Comparison of ENCODE assay signal across 27 cellular contexts in the genomic region with DNA sequence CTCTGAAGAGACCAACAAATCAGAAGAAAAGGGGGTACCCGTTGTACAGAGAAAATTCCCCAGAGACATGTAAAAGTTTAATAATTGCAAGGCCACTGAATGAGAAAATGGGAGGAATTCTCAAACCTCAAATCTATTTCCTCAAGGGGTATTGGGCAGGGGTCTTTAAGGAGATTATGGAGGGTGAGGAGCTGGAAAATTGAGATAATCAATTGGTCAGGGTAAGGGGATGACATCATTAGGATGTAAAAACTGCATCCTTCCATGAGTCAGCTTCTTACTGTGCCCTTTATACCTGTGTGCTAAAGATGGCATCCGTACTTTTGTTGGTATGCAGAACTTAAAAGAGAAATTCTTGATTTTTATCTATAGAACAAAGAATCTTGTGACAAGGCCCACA.
"Had no signal": no experiment of that assay in that cellular context is flagged by ENCODE, and none has a peak within 500 bp of the region (broad histone marks: within the 10 kb centered on the region; RNA-seq: fewer than 3 reads in every experiment).

No MANE protein-coding gene starts in this region.

- H3K4me1 ChIP-seq: stomach, suprapubic skin, testis, thyroid gland, tibial artery, tibial nerve, transverse colon, upper lobe of left lung, upper lobe of right lung, vagina had no signal

- H3K27ac ChIP-seq: stomach, suprapubic skin, testis, thoracic aorta, thyroid gland, tibial artery, tibial nerve, transverse colon, upper lobe of left lung, upper lobe of right lung, uterus, vagina had no signal

- H3K4me3 ChIP-seq: stomach, suprapubic skin, testis, thoracic aorta, thyroid gland, tibial artery, tibial nerve, transverse colon, upper lobe of left lung, upper lobe of right lung, uterus, vagina had no signal

- H3K27me3 ChIP-seq: stomach, suprapubic skin, testis, thyroid gland, tibial artery, tibial nerve, transverse colon, upper lobe of left lung, upper lobe of right lung, uterus, vagina had no signal

- FAIRE-seq: urothelium cell line had no signal

- H3K36me3 ChIP-seq: stomach, suprapubic skin, thoracic aorta, thyroid gland, tibial artery, tibial nerve, transverse colon, upper lobe of left lung, upper lobe of right lung, uterus, vagina had no signal

- DNase-seq: stimulated activated CD4-positive, alpha-beta T cell treated with anti-CD3 and anti-CD28 coated beads, Interleukin-2, amount 100 ng/mL, for 48 hours; stimulated activated CD4-positive, alpha-beta T cell treated with anti-CD3 and anti-CD28 coated beads, Interleukin-4, amount 100 ng/mL, for 1 hour; stimulated activated CD4-positive, alpha-beta T cell treated with anti-CD3 and anti-CD28 coated beads, Interleukin-4, amount 100 ng/mL, for 24 hours; stimulated activated CD4-positive, alpha-beta T cell treated with anti-CD3 and anti-CD28 coated beads, Interleukin-4, amount 100 ng/mL, for 4 hours; stimulated activated CD8-positive, alpha-beta memory T cell treated with anti-CD3 and anti-CD28 coated beads, Interleukin-4, amount 100 ng/mL, for 48 hours; stimulated activated naive B cell treated with anti-CD40 and anti-IgM and Interleukin-4, amounts not matched to agents 10 μg/mL and 1 μg/mL and 100 μg/mL, for 72 hours; stimulated activated naive CD4-positive, alpha-beta T cell; stimulated activated naive CD4-positive, alpha-beta T cell treated with Interleukin-2 at 50 U/mL for 16 hours; stimulated activated naive CD8-positive, alpha-beta T cell treated with anti-CD3 and anti-CD28 coated beads, Interleukin-15, amount 100 ng/mL, for 72 hours; stimulated activated naive CD8-positive, alpha-beta T cell treated with anti-CD3 and anti-CD28 coated beads, Interleukin-15, Interleukin-2, amounts not matched to agents 100 U/mL and 50 U/mL, for 24 hours; stomach; substantia nigra; testis; thyroid gland; tibial artery; transverse colon; trophoblast cell; upper lobe of left lung; upper lobe of right lung; uterus had no signal

- H3K9me3 ChIP-seq: testis, thoracic aorta, thyroid gland, tibial artery, tibial nerve, transverse colon, upper lobe of left lung, upper lobe of right lung, uterus, vagina had no signal

- ATAC-seq: stimulated activated effector memory CD8-positive, alpha-beta T cell treated with anti-CD3 and anti-CD28 coated beads, Interleukin-12 subunit alpha, Interleukin-12 subunit beta, amount 100 ng/mL, for 72 hours; stimulated activated memory B cell treated with anti-CD40 and anti-IgM and Interleukin-4, amounts not matched to agents 10 μg/mL and 1 μg/mL and 100 μg/mL, for 72 hours; stimulated activated naive B cell treated with anti-CD40 and anti-IgM and Interleukin-4, amounts not matched to agents 10 μg/mL and 1 μg/mL and 100 μg/mL, for 72 hours; stimulated activated naive CD8-positive, alpha-beta T cell treated with anti-CD3 and anti-CD28 coated beads, Interleukin-15, amount 100 ng/mL, for 72 hours; stimulated activated naive CD8-positive, alpha-beta T cell treated with anti-CD3 and anti-CD28 coated beads, Interleukin-15, Interleukin-2, amounts not matched to agents 100 U/mL and 50 U/mL, for 24 hours; upper lobe of right lung had no signal
